ENCODE assay signal across 28 cellular contexts in the genomic region with DNA sequence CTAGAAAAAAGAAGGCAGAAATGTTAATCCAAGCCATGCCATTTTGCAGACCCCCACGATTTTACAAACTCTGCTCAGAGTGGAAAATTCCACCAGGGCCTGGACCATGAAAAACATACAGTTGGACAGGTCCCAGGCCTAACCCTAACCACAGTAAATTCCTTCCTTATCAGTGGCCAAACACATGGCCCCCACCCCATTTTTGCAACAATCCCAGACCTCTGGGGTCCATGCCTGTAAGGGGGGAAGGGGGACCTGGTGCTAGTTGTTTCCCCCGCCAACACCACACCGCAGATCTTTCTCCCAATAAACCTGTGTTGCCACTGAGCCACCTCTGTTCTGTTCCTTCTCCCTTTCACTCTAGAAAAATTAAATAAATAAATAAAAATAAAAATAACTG.
"Had no signal": no experiment of that assay in that cellular context is flagged by ENCODE, and none has a peak within 500 bp of the region (broad histone marks: within the 10 kb centered on the region; RNA-seq: fewer than 3 reads in every experiment).

No MANE protein-coding gene starts in this region.

- H3K4me2 ChIP-seq: hepatocyte, neural progenitor cell had no signal

- H3K9me3 ChIP-seq: colonic mucosa, gastroesophageal sphincter, left lung, prostate gland, right atrium auricular region, suprapubic skin, transverse colon, vagina had no signal

- H3K27ac ChIP-seq: colonic mucosa, epithelial cell of prostate, gastroesophageal sphincter, heart left ventricle, hepatocyte, left lung, neural progenitor cell, parathyroid adenoma, prostate gland, right atrium auricular region, skin epidermis, suprapubic skin, transverse colon, vagina had no signal

- DNase-seq: colonic mucosa; effector CD8-positive, alpha-beta T cell; endodermal cell; foreskin fibroblast; heart left ventricle; left cardiac atrium; left lung; mesenchymal stem cell; midbrain; naive thymus-derived CD4-positive, alpha-beta T cell; stimulated activated CD4-positive, alpha-beta T cell treated with anti-CD3 and anti-CD28 coated beads, Interleukin-12 subunit alpha, Interleukin-12 subunit beta, amount 100 ng/mL, for 4 hours; stimulated activated CD4-positive, alpha-beta T cell treated with anti-CD3 and anti-CD28 coated beads, Interleukin-1b, Interleukin-23, amount 100 ng/mL, for 48 hours; stimulated activated CD4-positive, alpha-beta T cell treated with anti-CD3 and anti-CD28 coated beads, Interleukin-4, amount 100 ng/mL, for 1 hour; stimulated activated CD8-positive, alpha-beta memory T cell treated with anti-CD3 and anti-CD28 coated beads, Interleukin-4, amount 100 ng/mL, for 48 hours; stimulated activated naive CD4-positive, alpha-beta T cell; stimulated activated naive CD8-positive, alpha-beta T cell treated with anti-CD3 and anti-CD28 coated beads, Interleukin-15, amount 100 ng/mL, for 72 hours; transverse colon had no signal

- H3K27me3 ChIP-seq: colonic mucosa, gastroesophageal sphincter, heart left ventricle, hepatocyte, left lung, neural progenitor cell, right atrium auricular region, suprapubic skin, transverse colon, vagina had no signal

- H3K36me3 ChIP-seq: colonic mucosa, gastroesophageal sphincter, heart left ventricle, left lung, neural progenitor cell, prostate gland, right atrium auricular region, suprapubic skin, transverse colon, vagina had no signal

- H3K79me2 ChIP-seq: hepatocyte, parathyroid adenoma had no signal

- H3K9ac ChIP-seq: neural progenitor cell, parathyroid adenoma had no signal

- H3K4me1 ChIP-seq: colonic mucosa, gastroesophageal sphincter, heart left ventricle, left lung, neural progenitor cell, parathyroid adenoma, prostate gland, right atrium auricular region, suprapubic skin, transverse colon, vagina had no signal

- H2AFZ ChIP-seq: hepatocyte, neural progenitor cell, parathyroid adenoma had no signal

- H3K4me3 ChIP-seq: colonic mucosa, gastroesophageal sphincter, heart left ventricle, hepatocyte, left lung, neural progenitor cell, prostate gland, right atrium auricular region, skin epidermis, suprapubic skin, transverse colon, vagina had no signal

- ATAC-seq: esophagus mucosa; gastroesophageal sphincter; heart left ventricle; left cardiac atrium; left lung; naive thymus-derived CD4-positive, alpha-beta T cell; stimulated activated naive CD8-positive, alpha-beta T cell treated with anti-CD3 and anti-CD28 coated beads, Interleukin-15, amount 100 ng/mL, for 72 hours had no signal
